Comparison of ENCODE assay signal across 16 cellular contexts in the genomic region with DNA sequence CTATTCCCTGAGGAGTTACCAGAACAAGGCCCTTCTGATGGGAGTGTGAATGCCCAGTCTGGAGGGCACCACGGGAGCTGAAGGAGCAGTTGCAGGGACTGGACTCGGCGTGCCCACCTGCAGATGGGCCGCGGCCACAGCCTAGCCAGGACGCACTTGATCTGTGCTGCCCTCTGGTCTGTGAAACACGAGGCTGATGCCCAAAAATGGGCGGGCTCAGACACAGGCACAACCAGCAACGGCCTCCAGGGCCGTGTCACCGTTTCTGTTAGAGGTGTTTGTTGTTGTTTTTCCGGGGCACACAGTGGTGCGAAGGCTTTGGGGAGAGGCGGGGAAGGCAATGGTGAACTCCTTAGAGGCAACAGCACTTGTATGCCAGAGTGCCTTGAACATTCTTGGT.
DNase-seq lines count a peak whose midpoint lies in the region; ATAC-seq, FAIRE-seq and TF ChIP-seq lines count a peak whose summit lies in the region.
"Had no signal": no experiment of that assay in that cellular context is flagged by ENCODE, and none has a peak within 500 bp of the region (broad histone marks: within the 10 kb centered on the region; RNA-seq: fewer than 3 reads in every experiment).

No MANE protein-coding gene starts in this region.

- no peak for TF ChIP-seq POLR2A in H1 (IDR thresholded peaks at IDR 0.05; ENCODE audit: control extremely low read depth in 1 of 2, low read depth in 2 of 2, low read length in 2 of 2)

- TF ChIP-seq EP300 in H1 (IDR thresholded peaks at IDR 0.05; ENCODE audit: borderline replicate concordance in 1 of 2, low read depth in 2 of 2, low read length in 2 of 2), result no peak

- no peak overlapping the region for H2BK15ac ChIP-seq in H1 (ENCODE audit: low read length)

- H3K27me3 ChIP-seq in H1 (replicated peaks in 1 of 4; ENCODE audit: control insufficient read depth in 3 of 4, extremely low read depth in 1 of 4, insufficient read depth in 3 of 4, low read length in 3 of 4), result peaks cover 0 to 4% (median 1%) of the 10 kb centered on the region in 4 experiments; a peak in 4 of 7 replicates

- H4K8ac ChIP-seq in H1 (ENCODE audit: extremely low read depth, insufficient read depth, low read length), result peak overlapping the region; percentile 9; the same call in 1 of the 2 replicates

- no peaks in the 10 kb centered on the region for H3K36me3 ChIP-seq in H1 (ENCODE audit: control insufficient read depth in 2 of 4, insufficient read depth in 4 of 4, low read length in 3 of 4)

- H3K79me1 ChIP-seq in H1 (ENCODE audit: low read depth, low read length), result no peaks in the 10 kb centered on the region

- H3K23ac ChIP-seq in H1 (ENCODE audit: insufficient read length), result no peak overlapping the region

- H3K14ac ChIP-seq in H1 (ENCODE audit: insufficient read length), result no peak overlapping the region

- no peak for TF ChIP-seq RAD21 in H1 (IDR thresholded peaks at IDR 0.05 in 1 of 2, conservative IDR thresholded peaks at IDR 0.05 in 1 of 2; ENCODE audit: low read depth in 2 of 2, low read length in 2 of 2)

- no peaks in the 10 kb centered on the region for H3K79me2 ChIP-seq in H1 (ENCODE audit: control insufficient read depth in 1 of 2, insufficient read depth in 2 of 2, low read length in 2 of 2)

- H4K20me1 ChIP-seq in H1 (replicated peaks in 1 of 2; ENCODE audit: control insufficient read depth in 1 of 2, insufficient read depth in 2 of 2, low read length in 2 of 2), result no peaks in the 10 kb centered on the region

- H3K36me3 Mint-ChIP-seq in natural killer cell treated with Interleukin-12 subunit alpha and Interleukin-12 subunit beta and Interleukin-15 and Interleukin-18, amount 100 ng/mL, for 72 hours, result no peaks in the 10 kb centered on the region
- no peaks in the 10 kb centered on the region for H3K36me3 Mint-ChIP-seq in natural killer cell

- no peak overlapping the region for H3K4me3 ChIP-seq in H1 (ENCODE audit: extremely low read depth in 1 of 4, insufficient read depth in 2 of 4, low read depth in 3 of 4, low read length in 4 of 4)

- no peak overlapping the region for H3K27ac ChIP-seq in H1 (ENCODE audit: low read depth, low read length)
- H3K27ac ChIP-seq: HL-60 had no signal

- H2AK5ac ChIP-seq in H1 (ENCODE audit: low read depth, low read length), result no peak overlapping the region

- no peak overlapping the region for H2BK20ac ChIP-seq in H1 (ENCODE audit: low read length)

- TF ChIP-seq CTCF in natural killer cell (IDR thresholded peaks at IDR 0.05) (no peak), H1 (IDR thresholded peaks at IDR 0.05; ENCODE audit: control extremely low read depth in 1 of 3, insufficient read depth in 1 of 3, low read depth in 1 of 3, low read length in 3 of 3) (peak in 1 of 3 experiments; percentile 6; a peak in 1 of 4 replicates)

- H3K18ac ChIP-seq in H1 (ENCODE audit: extremely low read depth, low read length), result no peak overlapping the region

- H3K27me3 Mint-ChIP-seq in natural killer cell treated with Interleukin-12 subunit alpha and Interleukin-12 subunit beta and Interleukin-15 and Interleukin-18, amount 100 ng/mL, for 72 hours, result peaks cover 24 to 43% of the 10 kb centered on the region in 2 donors
- peaks cover 30 to 48% of the 10 kb centered on the region in 2 donors for H3K27me3 Mint-ChIP-seq in natural killer cell (ENCODE audit: low read depth in 2 of 2)
- H3K27me3 Mint-ChIP-seq: B cell; CD4-positive, alpha-beta T cell had no signal

- H4K91ac ChIP-seq in H1 (replicated peaks; ENCODE audit: insufficient read length, low read length), result no peak overlapping the region

- peak; percentile 50 for DNase-seq in natural killer cell treated with Interleukin-12 subunit alpha and Interleukin-12 subunit beta and Interleukin-15 and Interleukin-18, amount 100 ng/mL, for 72 hours (ENCODE audit: low spot score)
- DNase-seq in natural killer cell (no peak), H1 (ENCODE audit: low read depth in 1 of 2, low spot score in 2 of 2) (no peak), posterior vena cava (ENCODE audit: low spot score) (peak; percentile 66), NCI-H2081 (lab: John Stamatoyannopoulos, UW) (no peak), NCI-H69 (lab: John Stamatoyannopoulos, UW) (no peak)
- DNase-seq: C1 segment of cervical spinal cord; Calu3; CD4-positive, alpha-beta T cell; DMS 273 treated with DMSO at 0.1 percent for 48 hours had no signal

- no peak overlapping the region for H3K4me3 Mint-ChIP-seq in natural killer cell treated with Interleukin-12 subunit alpha and Interleukin-12 subunit beta and Interleukin-15 and Interleukin-18, amount 100 ng/mL, for 72 hours
- no peak overlapping the region for H3K4me3 Mint-ChIP-seq in natural killer cell
- H3K4me3 Mint-ChIP-seq: B cell; CD4-positive, alpha-beta T cell had no signal

- H3K4me1 ChIP-seq in H1 (replicated peaks in 1 of 4; ENCODE audit: control insufficient read depth in 3 of 4, insufficient read depth in 4 of 4, low read length in 3 of 4), result peaks cover 0 to 9% (median 4%) of the 10 kb centered on the region in 4 experiments; a peak in 3 of 7 replicates

- H3K4ac ChIP-seq in H1 (replicated peaks; ENCODE audit: insufficient read length, low read depth, low read length), result no peak overlapping the region

- POLR2A ChIA-PET in H1 (lab: Charles Lee; ENCODE audit: partially characterized antibody), result interaction anchor here (0.6 kb wide), 1 partner anchor 84 kb away, joined by 3 read pairs; no protein-coding TSS in a partner anchor

- H3K27ac Mint-ChIP-seq in natural killer cell treated with Interleukin-12 subunit alpha and Interleukin-12 subunit beta and Interleukin-15 and Interleukin-18, amount 100 ng/mL, for 72 hours, result no peak overlapping the region
- no peak overlapping the region for H3K27ac Mint-ChIP-seq in natural killer cell
- H3K27ac Mint-ChIP-seq: B cell; CD4-positive, alpha-beta T cell had no signal

- no peak overlapping the region for H2BK120ac ChIP-seq in H1 (replicated peaks; ENCODE audit: low read depth, low read length)

- 90% methylated on average over 14 of the region's 14 CpGs; no CpG with 5 or more reads in 1 of the 2 experiments for WGBS in H1 (ENCODE audit: extremely low coverage in 1 of 2, insufficient coverage in 1 of 2, insufficient read length in 1 of 2, insufficient replicate concordance in 2 of 2, low coverage in 1 of 2, low lambda C conversion rate in 2 of 2, missing lambda C conversion rate in 1 of 2), 2 experiments

- no peak overlapping the region for H2AFZ ChIP-seq in H1 (ENCODE audit: low read length)

- no peak overlapping the region for H2BK5ac ChIP-seq in H1 (ENCODE audit: low read depth, low read length)

- no peak overlapping the region for H3K9ac ChIP-seq in H1 (replicated peaks in 1 of 4; ENCODE audit: extremely low read depth in 1 of 4, low read depth in 3 of 4, low read length in 3 of 4)

- no peak for ATAC-seq in natural killer cell treated with Interleukin-12 subunit alpha and Interleukin-12 subunit beta and Interleukin-15 and Interleukin-18, amount 100 ng/mL, for 72 hours
- ATAC-seq in natural killer cell (no peak), GM18909 (IDR thresholded peaks at IDR 0.05; ENCODE audit: poor library complexity, unreplicated experiment) (no peak)
- ATAC-seq: HCT116 had no signal

- H3K4me1 Mint-ChIP-seq in natural killer cell treated with Interleukin-12 subunit alpha and Interleukin-12 subunit beta and Interleukin-15 and Interleukin-18, amount 100 ng/mL, for 72 hours (ENCODE audit: low read depth in 2 of 2), result peaks cover 20 to 33% of the 10 kb centered on the region in 2 donors
- H3K4me1 Mint-ChIP-seq in natural killer cell, result peaks cover 29 to 42% of the 10 kb centered on the region in 2 donors

- H3K56ac ChIP-seq in H1 (replicated peaks; ENCODE audit: insufficient read length, low read depth, low read length), result no peak overlapping the region

- H3K23me2 ChIP-seq in H1 (ENCODE audit: low read depth, low read length), result no peaks in the 10 kb centered on the region; the same call in 1 of the 2 replicates

- intact Hi-C loops in natural killer cell (cut with micrococcal nuclease) (no loop called here), posterior vena cava (cut with DNase I) (no loop called here)

- H3K4me2 ChIP-seq in H1 (ENCODE audit: insufficient read depth in 1 of 2, low read depth in 2 of 2, low read length in 2 of 2), result no peak overlapping the region

- H2BK12ac ChIP-seq in H1 (ENCODE audit: low read depth, low read length), result no peak overlapping the region

- no peak overlapping the region for H4K5ac ChIP-seq in H1 (ENCODE audit: insufficient read length, low read depth, low read length)

- CTCF ChIA-PET in H1 (lab: Charles Lee; ENCODE audit: partially characterized antibody), result interaction anchor here (1.1 kb wide), 1 partner anchor 98 kb away, joined by 3 read pairs; no protein-coding TSS in a partner anchor

- FAIRE-seq in H1 (lab: Jason Lieb, UNC), result no peak
- FAIRE-seq: A204.1, H54 had no signal

- no peaks in the 10 kb centered on the region for H3K9me3 ChIP-seq in H1 (ENCODE audit: insufficient read depth in 2 of 2, low read depth in 1 of 2, low read length in 1 of 2)

- H3K9me3 Mint-ChIP-seq in natural killer cell treated with Interleukin-12 subunit alpha and Interleukin-12 subunit beta and Interleukin-15 and Interleukin-18, amount 100 ng/mL, for 72 hours, result no peaks in the 10 kb centered on the region
- no peaks in the 10 kb centered on the region for H3K9me3 Mint-ChIP-seq in natural killer cell
- H3K9me3 Mint-ChIP-seq: CD4-positive, alpha-beta T cell had no signal

TF ChIP-seq in H1, 55 proteins besides CTCF, POLR2A, EP300 and RAD21:
- TF ChIP-seq NRF1 (IDR thresholded peaks at IDR 0.05; ENCODE audit: low read depth, low read length) (no peak), SRF (IDR thresholded peaks at IDR 0.05; ENCODE audit: low read depth, low read length) (peak; percentile 81)

Comparison
In these comparisons a context has a peak if more than half of its experiments do, and no peak if none do; other contexts are left out.
1. DNase-seq: peak in natural killer cell treated with Interleukin-12 subunit alpha and Interleukin-12 subunit beta and Interleukin-15 and Interleukin-18, amount 100 ng/mL, for 72 hours (single experiment) and posterior vena cava (single experiment); none in natural killer cell (single experiment), H1 (0 of 2), NCI-H2081 (0 of 2) and NCI-H69 (single experiment).